ENCODE assay signal across 1 cellular context in the genomic region with DNA sequence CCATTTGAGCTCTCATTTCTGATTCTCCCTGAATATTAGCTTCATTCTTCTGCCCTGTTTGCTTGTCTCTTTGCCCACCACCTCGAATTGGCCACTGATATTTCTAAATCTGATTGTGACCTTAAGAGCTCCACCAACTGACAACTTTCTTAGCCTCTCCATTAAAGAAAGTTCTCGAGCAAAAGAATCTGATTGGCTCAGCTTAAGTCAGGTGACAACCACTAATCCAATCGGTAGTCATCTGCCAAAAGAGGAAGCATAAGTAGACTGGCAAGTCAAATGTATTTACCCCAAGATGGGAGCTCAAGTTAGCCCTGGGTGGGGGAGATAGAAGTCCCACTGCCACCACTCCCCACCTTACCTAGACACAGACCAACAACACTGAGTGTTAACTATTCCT.
TF ChIP-seq lines count a peak whose summit lies in the region.

No MANE protein-coding gene starts in this region.

TF ChIP-seq in GM23338, 12 proteins besides CTCF, POLR2A, EP300 and RAD21:
- TF ChIP-seq, protein P1, sequence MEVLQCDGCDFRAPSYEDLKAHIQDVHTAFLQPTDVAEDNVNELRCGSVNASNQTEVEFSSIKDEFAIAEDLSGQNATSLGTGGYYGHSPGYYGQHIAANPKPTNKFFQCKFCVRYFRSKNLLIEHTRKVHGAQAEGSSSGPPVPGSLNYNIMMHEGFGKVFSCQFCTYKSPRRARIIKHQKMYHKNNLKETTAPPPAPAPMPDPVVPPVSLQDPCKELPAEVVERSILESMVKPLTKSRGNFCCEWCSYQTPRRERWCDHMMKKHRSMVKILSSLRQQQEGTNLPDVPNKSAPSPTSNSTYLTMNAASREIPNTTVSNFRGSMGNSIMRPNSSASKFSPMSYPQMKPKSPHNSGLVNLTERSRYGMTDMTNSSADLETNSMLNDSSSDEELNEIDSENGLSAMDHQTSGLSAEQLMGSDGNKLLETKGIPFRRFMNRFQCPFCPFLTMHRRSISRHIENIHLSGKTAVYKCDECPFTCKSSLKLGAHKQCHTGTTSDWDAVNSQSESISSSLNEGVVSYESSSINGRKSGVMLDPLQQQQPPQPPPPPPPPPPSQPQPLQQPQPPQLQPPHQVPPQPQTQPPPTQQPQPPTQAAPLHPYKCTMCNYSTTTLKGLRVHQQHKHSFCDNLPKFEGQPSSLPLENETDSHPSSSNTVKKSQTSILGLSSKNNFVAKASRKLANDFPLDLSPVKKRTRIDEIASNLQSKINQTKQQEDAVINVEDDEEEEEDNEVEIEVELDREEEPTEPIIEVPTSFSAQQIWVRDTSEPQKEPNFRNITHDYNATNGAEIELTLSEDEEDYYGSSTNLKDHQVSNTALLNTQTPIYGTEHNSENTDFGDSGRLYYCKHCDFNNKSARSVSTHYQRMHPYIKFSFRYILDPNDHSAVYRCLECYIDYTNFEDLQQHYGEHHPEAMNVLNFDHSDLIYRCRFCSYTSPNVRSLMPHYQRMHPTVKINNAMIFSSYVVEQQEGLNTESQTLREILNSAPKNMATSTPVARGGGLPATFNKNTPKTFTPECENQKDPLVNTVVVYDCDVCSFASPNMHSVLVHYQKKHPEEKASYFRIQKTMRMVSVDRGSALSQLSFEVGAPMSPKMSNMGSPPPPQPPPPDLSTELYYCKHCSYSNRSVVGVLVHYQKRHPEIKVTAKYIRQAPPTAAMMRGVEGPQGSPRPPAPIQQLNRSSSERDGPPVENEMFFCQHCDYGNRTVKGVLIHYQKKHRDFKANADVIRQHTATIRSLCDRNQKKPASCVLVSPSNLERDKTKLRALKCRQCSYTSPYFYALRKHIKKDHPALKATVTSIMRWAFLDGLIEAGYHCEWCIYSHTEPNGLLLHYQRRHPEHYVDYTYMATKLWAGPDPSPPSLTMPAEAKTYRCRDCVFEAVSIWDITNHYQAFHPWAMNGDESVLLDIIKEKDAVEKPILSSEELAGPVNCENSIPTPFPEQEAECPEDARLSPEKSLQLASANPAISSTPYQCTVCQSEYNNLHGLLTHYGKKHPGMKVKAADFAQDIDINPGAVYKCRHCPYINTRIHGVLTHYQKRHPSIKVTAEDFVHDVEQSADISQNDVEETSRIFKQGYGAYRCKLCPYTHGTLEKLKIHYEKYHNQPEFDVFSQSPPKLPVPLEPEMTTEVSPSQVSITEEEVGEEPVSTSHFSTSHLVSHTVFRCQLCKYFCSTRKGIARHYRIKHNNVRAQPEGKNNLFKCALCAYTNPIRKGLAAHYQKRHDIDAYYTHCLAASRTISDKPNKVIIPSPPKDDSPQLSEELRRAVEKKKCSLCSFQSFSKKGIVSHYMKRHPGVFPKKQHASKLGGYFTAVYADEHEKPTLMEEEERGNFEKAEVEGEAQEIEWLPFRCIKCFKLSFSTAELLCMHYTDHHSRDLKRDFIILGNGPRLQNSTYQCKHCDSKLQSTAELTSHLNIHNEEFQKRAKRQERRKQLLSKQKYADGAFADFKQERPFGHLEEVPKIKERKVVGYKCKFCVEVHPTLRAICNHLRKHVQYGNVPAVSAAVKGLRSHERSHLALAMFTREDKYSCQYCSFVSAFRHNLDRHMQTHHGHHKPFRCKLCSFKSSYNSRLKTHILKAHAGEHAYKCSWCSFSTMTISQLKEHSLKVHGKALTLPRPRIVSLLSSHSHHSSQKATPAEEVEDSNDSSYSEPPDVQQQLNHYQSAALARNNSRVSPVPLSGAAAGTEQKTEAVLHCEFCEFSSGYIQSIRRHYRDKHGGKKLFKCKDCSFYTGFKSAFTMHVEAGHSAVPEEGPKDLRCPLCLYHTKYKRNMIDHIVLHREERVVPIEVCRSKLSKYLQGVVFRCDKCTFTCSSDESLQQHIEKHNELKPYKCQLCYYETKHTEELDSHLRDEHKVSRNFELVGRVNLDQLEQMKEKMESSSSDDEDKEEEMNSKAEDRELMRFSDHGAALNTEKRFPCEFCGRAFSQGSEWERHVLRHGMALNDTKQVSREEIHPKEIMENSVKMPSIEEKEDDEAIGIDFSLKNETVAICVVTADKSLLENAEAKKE (CRISPR knock-in tag; IDR thresholded peaks at IDR 0.05) = no peak
- TF ChIP-seq ZNF331 (CRISPR knock-in tag; IDR thresholded peaks at IDR 0.05; ENCODE audit: low read depth) = no peak
- no peak for TF ChIP-seq POLR2AphosphoS5 (IDR thresholded peaks at IDR 0.05; ENCODE audit: low read depth)
- TF ChIP-seq, protein P2, sequence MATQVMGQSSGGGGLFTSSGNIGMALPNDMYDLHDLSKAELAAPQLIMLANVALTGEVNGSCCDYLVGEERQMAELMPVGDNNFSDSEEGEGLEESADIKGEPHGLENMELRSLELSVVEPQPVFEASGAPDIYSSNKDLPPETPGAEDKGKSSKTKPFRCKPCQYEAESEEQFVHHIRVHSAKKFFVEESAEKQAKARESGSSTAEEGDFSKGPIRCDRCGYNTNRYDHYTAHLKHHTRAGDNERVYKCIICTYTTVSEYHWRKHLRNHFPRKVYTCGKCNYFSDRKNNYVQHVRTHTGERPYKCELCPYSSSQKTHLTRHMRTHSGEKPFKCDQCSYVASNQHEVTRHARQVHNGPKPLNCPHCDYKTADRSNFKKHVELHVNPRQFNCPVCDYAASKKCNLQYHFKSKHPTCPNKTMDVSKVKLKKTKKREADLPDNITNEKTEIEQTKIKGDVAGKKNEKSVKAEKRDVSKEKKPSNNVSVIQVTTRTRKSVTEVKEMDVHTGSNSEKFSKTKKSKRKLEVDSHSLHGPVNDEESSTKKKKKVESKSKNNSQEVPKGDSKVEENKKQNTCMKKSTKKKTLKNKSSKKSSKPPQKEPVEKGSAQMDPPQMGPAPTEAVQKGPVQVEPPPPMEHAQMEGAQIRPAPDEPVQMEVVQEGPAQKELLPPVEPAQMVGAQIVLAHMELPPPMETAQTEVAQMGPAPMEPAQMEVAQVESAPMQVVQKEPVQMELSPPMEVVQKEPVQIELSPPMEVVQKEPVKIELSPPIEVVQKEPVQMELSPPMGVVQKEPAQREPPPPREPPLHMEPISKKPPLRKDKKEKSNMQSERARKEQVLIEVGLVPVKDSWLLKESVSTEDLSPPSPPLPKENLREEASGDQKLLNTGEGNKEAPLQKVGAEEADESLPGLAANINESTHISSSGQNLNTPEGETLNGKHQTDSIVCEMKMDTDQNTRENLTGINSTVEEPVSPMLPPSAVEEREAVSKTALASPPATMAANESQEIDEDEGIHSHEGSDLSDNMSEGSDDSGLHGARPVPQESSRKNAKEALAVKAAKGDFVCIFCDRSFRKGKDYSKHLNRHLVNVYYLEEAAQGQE (IDR thresholded peaks at IDR 0.05; ENCODE audit: unreplicated experiment) = no peak
- TF ChIP-seq ZNF114 (CRISPR knock-in tag; IDR thresholded peaks at IDR 0.05) = no peak
- TF ChIP-seq, protein P3, sequence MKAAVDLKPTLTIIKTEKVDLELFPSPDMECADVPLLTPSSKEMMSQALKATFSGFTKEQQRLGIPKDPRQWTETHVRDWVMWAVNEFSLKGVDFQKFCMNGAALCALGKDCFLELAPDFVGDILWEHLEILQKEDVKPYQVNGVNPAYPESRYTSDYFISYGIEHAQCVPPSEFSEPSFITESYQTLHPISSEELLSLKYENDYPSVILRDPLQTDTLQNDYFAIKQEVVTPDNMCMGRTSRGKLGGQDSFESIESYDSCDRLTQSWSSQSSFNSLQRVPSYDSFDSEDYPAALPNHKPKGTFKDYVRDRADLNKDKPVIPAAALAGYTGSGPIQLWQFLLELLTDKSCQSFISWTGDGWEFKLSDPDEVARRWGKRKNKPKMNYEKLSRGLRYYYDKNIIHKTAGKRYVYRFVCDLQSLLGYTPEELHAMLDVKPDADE (IDR thresholded peaks at IDR 0.05) = no peak
- no peak for TF ChIP-seq STAT1 (IDR thresholded peaks at IDR 0.05; ENCODE audit: unreplicated experiment)
- TF ChIP-seq EZH2phosphoT487 (IDR thresholded peaks at IDR 0.05; ENCODE audit: unreplicated experiment) = no peak
- TF ChIP-seq NANOG (IDR thresholded peaks at IDR 0.05; ENCODE audit: borderline replicate concordance) = no peak
- no peak for TF ChIP-seq CREB1 (CRISPR knock-in tag; IDR thresholded peaks at IDR 0.05; ENCODE audit: low read depth)
- TF ChIP-seq EZH2 (IDR thresholded peaks at IDR 0.05; ENCODE audit: low read depth, unreplicated experiment) = no peak
- no peak for TF ChIP-seq JUNB (IDR thresholded peaks at IDR 0.05; ENCODE audit: unreplicated experiment)
